ENCODE assay signal across 24 cellular contexts in the genomic region with DNA sequence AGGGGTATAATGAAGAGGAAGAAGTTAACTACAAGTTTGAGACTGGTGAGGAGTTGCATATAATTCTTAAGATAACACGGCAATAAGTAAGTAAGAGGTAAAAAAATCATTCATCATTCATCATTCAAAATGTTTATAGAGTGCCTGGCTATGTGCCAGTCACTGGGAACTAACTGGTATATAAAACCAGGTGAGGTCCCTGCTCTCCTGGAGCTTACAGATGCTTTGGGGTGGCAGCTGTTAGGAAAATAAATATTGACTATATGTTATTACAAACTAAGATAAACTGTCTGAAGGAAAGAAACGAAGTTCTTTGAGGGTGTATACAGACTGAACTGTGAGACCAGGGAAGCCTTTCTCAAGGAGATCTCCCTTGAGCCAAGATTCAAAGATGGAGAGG. TPM values are rescaled to one million over a fixed set of nuclear protein-coding genes. Genes with fewer than 3 reads are reported as not detected.
A peak's percentile ranks its signal among the peaks of the same experiment; 100 is the strongest.
DNase-seq lines count a peak whose midpoint lies in the region; ATAC-seq and TF ChIP-seq lines count a peak whose summit lies in the region.
"Had no signal": no experiment of that assay in that cellular context is flagged by ENCODE, and none has a peak within 500 bp of the region (broad histone marks: within the 10 kb centered on the region; RNA-seq: fewer than 3 reads in every experiment).

No MANE protein-coding gene starts in this region.

- H3K4me1 ChIP-seq in colonic mucosa: no peaks in the 10 kb centered on the region
- peaks cover 9% of the 10 kb centered on the region for H3K4me1 ChIP-seq in mammary epithelial cell (ENCODE audit: insufficient read depth, low read length)
- H3K4me1 ChIP-seq: HAP-1 had no signal

- H2AFZ ChIP-seq in mammary epithelial cell (ENCODE audit: low read depth, low read length): no peak overlapping the region
- H2AFZ ChIP-seq: GM23338 had no signal

- H3K36me3 ChIP-seq in colonic mucosa (no peaks in the 10 kb centered on the region), mammary epithelial cell (ENCODE audit: insufficient read depth, low read length) (no peaks in the 10 kb centered on the region)
- H3K36me3 ChIP-seq: HAP-1 had no signal

- dilution Hi-C loops in mammary epithelial cell (cut with HindIII; ENCODE audit: low sequenced_read_pairs): no loop called here

- no peaks in the 10 kb centered on the region for H4K20me1 ChIP-seq in mammary epithelial cell (ENCODE audit: insufficient read depth, low read length)

- H3K4me2 ChIP-seq in mammary epithelial cell (ENCODE audit: insufficient read depth, low read depth, low read length): no peak overlapping the region
- H3K4me2 ChIP-seq: GM23338 had no signal

- H3K9me3 ChIP-seq in colonic mucosa (no peaks in the 10 kb centered on the region), mammary epithelial cell (replicated peaks; ENCODE audit: insufficient read depth, low read length) (no peaks in the 10 kb centered on the region)
- H3K9me3 ChIP-seq: HAP-1 had no signal

- CTCF ChIA-PET in mammary epithelial cell (lab: Charles Lee; ENCODE audit: low non-redundant PET): no interaction called here

- no peaks in the 10 kb centered on the region for H3K36me3 Mint-ChIP-seq in chondrocyte (ENCODE audit: low read depth)
- H3K36me3 Mint-ChIP-seq: T-cell had no signal

- no peak overlapping the region for H3K27ac ChIP-seq in colonic mucosa
- H3K27ac ChIP-seq in mammary epithelial cell (ENCODE audit: insufficient read depth, low read depth, low read length): no peak overlapping the region
- H3K27ac ChIP-seq: C4-2B, HL-60 had no signal

- H3K79me2 ChIP-seq in mammary epithelial cell (ENCODE audit: insufficient read depth, low read length): no peaks in the 10 kb centered on the region

- TF ChIP-seq CTCF in colonic mucosa (IDR thresholded peaks at IDR 0.05) (no peak), chondrocyte (IDR thresholded peaks at IDR 0.05) (no peak), mammary epithelial cell (conservative IDR thresholded peaks at IDR 0.05 in 1 of 2, IDR thresholded peaks at IDR 0.05 in 1 of 2; ENCODE audit: extremely low read depth in 1 of 2, insufficient read depth in 1 of 2, low read depth in 1 of 2, low read length in 2 of 2) (no peak)

- no peak overlapping the region for H3K4me3 Mint-ChIP-seq in chondrocyte (ENCODE audit: unreplicated experiment)
- H3K4me3 Mint-ChIP-seq: CD8-positive, alpha-beta memory T cell; GM23338; T-cell; T-helper 2 cell treated with Interferon-gamma antibody and Interleukin-4, amounts not matched to agents 5 μg/mL and 100 μg/mL, for 36 hours had no signal

- peaks cover 6% of the 10 kb centered on the region for H3K4me1 Mint-ChIP-seq in chondrocyte (ENCODE audit: low read depth)

- H3K9me3 Mint-ChIP-seq in chondrocyte (ENCODE audit: low read depth): no peaks in the 10 kb centered on the region
- H3K9me3 Mint-ChIP-seq: CD8-positive, alpha-beta memory T cell; GM23338; T-cell; T-helper 2 cell treated with Interferon-gamma antibody and Interleukin-4, amounts not matched to agents 5 μg/mL and 100 μg/mL, for 36 hours had no signal

- in situ Hi-C loops in mammary epithelial cell (cut with MboI; ENCODE audit: low sequenced_read_pairs in 2 of 2): no loop called here

- H3K27ac Mint-ChIP-seq in chondrocyte (ENCODE audit: unreplicated experiment): no peak overlapping the region
- H3K27ac Mint-ChIP-seq: CD8-positive, alpha-beta memory T cell; GM23338; T-cell; T-helper 2 cell treated with Interferon-gamma antibody and Interleukin-4, amounts not matched to agents 5 μg/mL and 100 μg/mL, for 36 hours had no signal

- H3K9ac ChIP-seq in colonic mucosa (ENCODE audit: low read depth in 2 of 2, low read length in 2 of 2) (no peak overlapping the region), mammary epithelial cell (ENCODE audit: insufficient read depth, low read length) (no peak overlapping the region)

- H3K27me3 ChIP-seq in colonic mucosa (peaks cover 9% of the 10 kb centered on the region), mammary epithelial cell (ENCODE audit: insufficient read depth, low read length) (peaks cover 16% of the 10 kb centered on the region)

- BruUV-seq in mammary epithelial cell (replicated peaks; lab: Mats Ljungman, UMichigan): no TSS peak

- no peak for ATAC-seq in GM19351 (IDR thresholded peaks at IDR 0.05; ENCODE audit: unreplicated experiment)
- ATAC-seq: GM23338, HepG2, K562, Panc1, SK-N-SH treated with all-trans-retinoic acid at 6 μM for 48 hours, T-cell had no signal

- peaks cover 59% of the 10 kb centered on the region for H3K27me3 Mint-ChIP-seq in chondrocyte (ENCODE audit: low read depth)

- peak; percentile 6 for DNase-seq in NCI-H2029 (lab: John Stamatoyannopoulos, UW)
- no peak for DNase-seq in NCI-H2029 treated with DMSO at 0.1 percent for 48 hours (lab: John Stamatoyannopoulos, UW)
- peak; percentile 48 for DNase-seq in NCI-H1105 (lab: John Stamatoyannopoulos, UW)
- peak; percentile 54 for DNase-seq in colonic mucosa
- no peak for DNase-seq in chondrocyte (ENCODE audit: low spot score)
- DNase-seq in mammary epithelial cell: no peak
- DNase-seq: CD8-positive, alpha-beta memory T cell; NCI-H1092 treated with DMSO at 0.1 percent for 48 hours; NCI-H1694 treated with DMSO at 0.1 percent for 48 hours; NCI-H226; NCI-H526; T-cell had no signal

- intact Hi-C loops in colonic mucosa (cut with DNase I): no loop called here
- intact Hi-C loops in mammary epithelial cell (cut with micrococcal nuclease): no loop called here

- WGBS in mammary epithelial cell (ENCODE audit: low coverage, missing lambda C conversion rate): 59% methylated on average over 2 of the region's 2 CpGs

- H3K4me3 ChIP-seq in colonic mucosa (no peak overlapping the region), mammary epithelial cell (replicated peaks in 1 of 3; ENCODE audit: insufficient read depth in 1 of 3, low read depth in 2 of 3, low read length in 3 of 3) (no peak overlapping the region)
- H3K4me3 ChIP-seq: GM23338, HAP-1, K562 had no signal

RNA-seq across cellular contexts. Expression of a gene that starts 2.9 kb away (rescaled TPM):
- total RNA-seq in colonic mucosa: under 1 TPM; 0.16 to 0.22 TPM
- total RNA-seq in chondrocyte: not detected in 3 replicates
- total RNA-seq in mammary epithelial cell: not detected
- polyA plus RNA-seq in mammary epithelial cell: not detected
- polyA minus RNA-seq in mammary epithelial cell: not detected
- total RNA-seq: CD8-positive, alpha-beta memory T cell; G401; HepG2; HT-29; K562 had no signal
- polyA plus RNA-seq: CD8-positive, alpha-beta memory T cell; HepG2; K562 had no signal

Comparison
In these comparisons a context has a peak if more than half of its experiments do, and no peak if none do; other contexts are left out.
1. DNase-seq: peak in NCI-H2029 (single experiment), NCI-H1105 (single experiment) and colonic mucosa (single experiment); none in NCI-H2029 treated with DMSO at 0.1 percent for 48 hours (single experiment), chondrocyte (single experiment) and mammary epithelial cell (single experiment).